Comparison of ENCODE assay signal across 18 cellular contexts in the genomic region with DNA sequence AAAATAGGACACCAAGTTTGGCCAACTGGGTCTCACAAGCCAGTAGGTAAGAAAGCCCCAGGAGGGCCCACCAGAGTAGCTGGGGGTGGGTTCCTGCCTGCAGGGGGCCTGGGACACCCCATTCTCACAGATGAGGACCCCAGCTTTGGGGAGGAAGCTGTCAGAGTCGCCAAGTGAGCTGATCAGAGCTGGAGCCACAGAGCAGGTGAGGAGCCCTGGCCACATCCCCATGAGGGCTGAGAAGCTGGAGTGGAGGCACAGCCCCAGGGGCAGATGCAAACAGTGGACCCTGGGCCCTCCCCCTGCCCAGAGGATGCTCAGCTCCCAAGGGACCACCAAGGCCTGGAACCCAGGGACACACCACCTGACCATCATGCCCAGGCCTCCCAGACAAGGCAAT. TPM values are rescaled to one million over a fixed set of nuclear protein-coding genes. Genes with fewer than 3 reads are reported as not detected.
DNase-seq lines count a peak whose midpoint lies in the region; ATAC-seq and TF ChIP-seq lines count a peak whose summit lies in the region.
"Had no signal": no experiment of that assay in that cellular context is flagged by ENCODE, and none has a peak within 500 bp of the region (broad histone marks: within the 10 kb centered on the region; RNA-seq: fewer than 3 reads in every experiment).

No MANE protein-coding gene starts in this region.

- H4K91ac ChIP-seq in neuronal stem cell (ENCODE audit: low read depth, low read length, poor library complexity), result no peak overlapping the region

- H3K79me1 ChIP-seq in neuronal stem cell (ENCODE audit: low read depth, low read length), result peaks cover 2% of the 10 kb centered on the region

- H3K4me3 Mint-ChIP-seq in stimulated activated naive CD8-positive, alpha-beta T cell treated with anti-CD3 and anti-CD28 coated beads, Interleukin-15, amount 100 ng/mL, for 72 hours, result no peak overlapping the region
- H3K4me3 Mint-ChIP-seq in type B pancreatic cell, result no peak overlapping the region
- H3K4me3 Mint-ChIP-seq: B cell; CD4-positive, CD25-positive, alpha-beta regulatory T cell; CD8-positive, alpha-beta T cell; GM23338 had no signal

- no peak overlapping the region for H3K4me2 ChIP-seq in neuronal stem cell (ENCODE audit: insufficient read depth, low read length, poor library complexity, severe bottlenecking)
- H3K4me2 ChIP-seq: BLaER1, GM23338 had no signal

- H3K27me3 Mint-ChIP-seq in stimulated activated naive CD8-positive, alpha-beta T cell treated with anti-CD3 and anti-CD28 coated beads, Interleukin-15, amount 100 ng/mL, for 72 hours, result peaks cover 13% of the 10 kb centered on the region
- no peaks in the 10 kb centered on the region for H3K27me3 Mint-ChIP-seq in type B pancreatic cell

- peak overlapping the region; percentile 85 for H3K23ac ChIP-seq in neuronal stem cell (ENCODE audit: low read depth, low read length, poor library complexity)

- no peak overlapping the region for H2BK5ac ChIP-seq in neuronal stem cell (ENCODE audit: low read length)

- no peaks in the 10 kb centered on the region for H3K4me1 ChIP-seq in neuronal stem cell (ENCODE audit: control insufficient read depth in 2 of 2, insufficient read depth in 1 of 2, low read depth in 1 of 2, low read length in 2 of 2)
- no peaks in the 10 kb centered on the region for H3K4me1 ChIP-seq in HAP-1
- H3K4me1 ChIP-seq: BLaER1, Caco-2 had no signal

- H3K36me3 Mint-ChIP-seq in type B pancreatic cell, result no peaks in the 10 kb centered on the region
- H3K36me3 Mint-ChIP-seq: CD4-positive, CD25-positive, alpha-beta regulatory T cell; CD8-positive, alpha-beta T cell had no signal

- peak overlapping the region; percentile 58 for H2BK12ac ChIP-seq in neuronal stem cell (ENCODE audit: low read length)

- peak overlapping the region; percentile 82 for H4K8ac ChIP-seq in neuronal stem cell (ENCODE audit: low read depth, low read length)

- no peaks in the 10 kb centered on the region for H3K4me1 Mint-ChIP-seq in stimulated activated naive CD8-positive, alpha-beta T cell treated with anti-CD3 and anti-CD28 coated beads, Interleukin-15, amount 100 ng/mL, for 72 hours
- H3K4me1 Mint-ChIP-seq in type B pancreatic cell (ENCODE audit: unreplicated experiment), result no peaks in the 10 kb centered on the region
- H3K4me1 Mint-ChIP-seq: B cell; CD4-positive, CD25-positive, alpha-beta regulatory T cell had no signal

- peak overlapping the region; percentile 76 for H3K18ac ChIP-seq in neuronal stem cell (ENCODE audit: low read length)

- H2AK5ac ChIP-seq in neuronal stem cell (ENCODE audit: low read depth, low read length), result peak overlapping the region; percentile 88

- no peak overlapping the region for H2AFZ ChIP-seq in neuronal stem cell (ENCODE audit: low read length)
- H2AFZ ChIP-seq: GM23338 had no signal

- DNase-seq in stimulated activated naive CD8-positive, alpha-beta T cell treated with anti-CD3 and anti-CD28 coated beads, Interleukin-15, amount 100 ng/mL, for 72 hours, result no peak
- no peak for DNase-seq in stimulated activated naive CD8-positive, alpha-beta T cell treated with anti-CD3 and anti-CD28 coated beads, Interleukin-15, Interleukin-2, amounts not matched to agents 100 U/mL and 50 U/mL, for 24 hours
- no peak for DNase-seq in neuronal stem cell (ENCODE audit: low spot score)
- peak; percentile 57 for DNase-seq in type B pancreatic cell (ENCODE audit: extremely low spot score, unreplicated experiment)
- DNase-seq in HAP-1 (ENCODE audit: low spot score in 2 of 2), result no peak
- DNase-seq: Caco-2; CD4-positive, CD25-positive, alpha-beta regulatory T cell; CD8-positive, alpha-beta T cell; DMS153; DND-41; HCEC 1CT had no signal

- H3K9me3 Mint-ChIP-seq in stimulated activated naive CD8-positive, alpha-beta T cell treated with anti-CD3 and anti-CD28 coated beads, Interleukin-15, amount 100 ng/mL, for 72 hours, result peaks cover 5 to 16% of the 10 kb centered on the region in 2 donors
- no peaks in the 10 kb centered on the region for H3K9me3 Mint-ChIP-seq in type B pancreatic cell
- H3K9me3 Mint-ChIP-seq: CD8-positive, alpha-beta T cell had no signal

- no peaks in the 10 kb centered on the region for H3K27me3 ChIP-seq in neuronal stem cell (ENCODE audit: control insufficient read depth in 3 of 3, insufficient read depth in 3 of 3, low read depth in 1 of 3, low read length in 3 of 3)
- H3K27me3 ChIP-seq in HAP-1 (ENCODE audit: low read depth), result no peaks in the 10 kb centered on the region
- H3K27me3 ChIP-seq: BLaER1 had no signal

- H3K36me3 ChIP-seq in neuronal stem cell (replicated peaks in 1 of 2; ENCODE audit: control insufficient read depth in 2 of 2, insufficient read depth in 2 of 2, low read length in 2 of 2) (no peaks in the 10 kb centered on the region), HAP-1 (replicated peaks) (no peaks in the 10 kb centered on the region)
- H3K36me3 ChIP-seq: BLaER1 had no signal

- in situ Hi-C loops in HAP-1 (cut with MboI; ENCODE audit: low sequenced_read_pairs), result no loop called here

- ATAC-seq in stimulated activated naive CD8-positive, alpha-beta T cell treated with anti-CD3 and anti-CD28 coated beads, Interleukin-15, amount 100 ng/mL, for 72 hours, result peak; percentile 27
- ATAC-seq in stimulated activated naive CD8-positive, alpha-beta T cell treated with anti-CD3 and anti-CD28 coated beads, Interleukin-15, Interleukin-2, amounts not matched to agents 100 U/mL and 50 U/mL, for 24 hours, result no peak
- no peak for ATAC-seq in HG03108 (IDR thresholded peaks at IDR 0.05; ENCODE audit: unreplicated experiment)
- ATAC-seq in GM18861 (IDR thresholded peaks at IDR 0.05; ENCODE audit: unreplicated experiment), result no peak
- ATAC-seq: CD8-positive, alpha-beta T cell; GM23338 had no signal

- no peak overlapping the region for H3K27ac Mint-ChIP-seq in stimulated activated naive CD8-positive, alpha-beta T cell treated with anti-CD3 and anti-CD28 coated beads, Interleukin-15, amount 100 ng/mL, for 72 hours
- H3K27ac Mint-ChIP-seq in type B pancreatic cell, result no peak overlapping the region
- H3K27ac Mint-ChIP-seq: B cell; CD4-positive, CD25-positive, alpha-beta regulatory T cell; CD8-positive, alpha-beta T cell; GM23338 had no signal

- no peak overlapping the region for H3K4me3 ChIP-seq in neuronal stem cell (ENCODE audit: low read length in 2 of 2)
- H3K4me3 ChIP-seq in HAP-1, result no peak overlapping the region
- H3K4me3 ChIP-seq: BLaER1, GM23338 had no signal

- H2BK120ac ChIP-seq in neuronal stem cell (ENCODE audit: low read depth, low read length), result peak overlapping the region; percentile 81

- WGBS in neuronal stem cell (ENCODE audit: extremely low coverage in 2 of 2, insufficient read length in 2 of 2, insufficient replicate concordance in 1 of 2), 2 donors, result no CpG with 5 or more reads among the region's 1 CpG

- H3K14ac ChIP-seq in neuronal stem cell (ENCODE audit: low read length), result no peak overlapping the region

- H3K4ac ChIP-seq in neuronal stem cell (ENCODE audit: low read length), result no peak overlapping the region

- no peak overlapping the region for H3K27ac ChIP-seq in neuronal stem cell (replicated peaks; ENCODE audit: low read length)
- H3K27ac ChIP-seq: 22Rv1, BLaER1, C4-2B had no signal

- H3K9me3 ChIP-seq in neuronal stem cell (replicated peaks in 1 of 2; ENCODE audit: control insufficient read depth in 2 of 2, insufficient read depth in 1 of 2, low read depth in 1 of 2, low read length in 2 of 2), result peaks cover 0 to 4% of the 10 kb centered on the region in 2 donors
- H3K9me3 ChIP-seq in HAP-1, result no peaks in the 10 kb centered on the region

- H3K9ac ChIP-seq in neuronal stem cell (ENCODE audit: low read depth, low read length, poor library complexity), result no peak overlapping the region
- H3K9ac ChIP-seq: BLaER1 had no signal

- no peak for TF ChIP-seq CTCF in type B pancreatic cell (conservative IDR thresholded peaks at IDR 0.05)

- no peak overlapping the region for H2BK15ac ChIP-seq in neuronal stem cell (ENCODE audit: low read length)

RNA-seq across cellular contexts. Expression of gene ZNF670, which starts 8.6 kb away (rescaled TPM):
- 6.7 TPM for polyA plus RNA-seq in neuronal stem cell (2013, experiment 1 of 2)
- 7.4 TPM for polyA plus RNA-seq in neuronal stem cell (2013, experiment 2 of 2)
- 6.6 and 8.5 TPM in 2 replicates for total RNA-seq in type B pancreatic cell (ENCODE audit: low replicate concordance)

RNA-seq across cellular contexts. Expression of gene ZNF669, which starts 16.9 kb away (rescaled TPM):
- 11.3 TPM for polyA plus RNA-seq in neuronal stem cell (2013, experiment 1 of 2)
- 11.7 TPM for polyA plus RNA-seq in neuronal stem cell (2013, experiment 2 of 2)
- 19.8 and 21.3 TPM in 2 replicates for total RNA-seq in type B pancreatic cell (ENCODE audit: low replicate concordance)
